In the genomic region with DNA sequence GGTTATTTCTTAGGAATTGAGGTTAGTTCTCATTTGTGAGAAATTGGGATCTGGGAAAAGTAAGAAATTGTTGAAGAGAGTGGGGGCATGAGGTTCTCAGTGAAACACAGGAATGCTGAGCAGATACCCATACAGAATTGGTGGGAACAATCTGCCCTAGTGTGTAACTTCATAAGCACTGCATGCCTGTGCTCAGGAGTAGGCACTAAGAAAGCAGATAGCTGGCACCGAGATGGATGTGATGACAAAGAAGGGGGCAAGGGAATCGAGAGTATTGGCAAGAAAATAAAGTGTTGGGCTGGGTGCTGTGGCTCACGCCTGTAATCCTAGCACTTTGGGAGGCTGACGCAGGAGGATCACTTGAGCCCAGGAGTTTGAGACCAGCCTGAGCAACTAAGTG, we compare ENCODE assay signal across 20 cellular contexts.
"Had no signal": no experiment of that assay in that cellular context is flagged by ENCODE, and none has a peak within 500 bp of the region (broad histone marks: within the 10 kb centered on the region; RNA-seq: fewer than 3 reads in every experiment).

No MANE protein-coding gene starts in this region.

- H3K9me3 ChIP-seq: gastrocnemius medialis, heart left ventricle, psoas muscle, sigmoid colon, upper lobe of left lung had no signal

- H3K36me3 Mint-ChIP-seq: natural killer cell had no signal

- H3K27me3 ChIP-seq: gastrocnemius medialis, heart left ventricle, hepatocyte, sigmoid colon, upper lobe of left lung had no signal

- H3K27ac Mint-ChIP-seq: memory B cell; stimulated activated memory B cell treated with anti-CD40 and anti-IgM and Interleukin-4, amounts not matched to agents 10 μg/mL and 1 μg/mL and 100 μg/mL, for 72 hours; stimulated activated naive CD8-positive, alpha-beta T cell treated with anti-CD3 and anti-CD28 coated beads, Interleukin-15, Interleukin-2, amounts not matched to agents 100 ng/mL and 50 ng/mL, for 24 hours had no signal

- H3K9me3 Mint-ChIP-seq: effector memory CD8-positive, alpha-beta T cell; memory B cell; natural killer cell; stimulated activated memory B cell treated with anti-CD40 and anti-IgM and Interleukin-4, amounts not matched to agents 10 μg/mL and 1 μg/mL and 100 μg/mL, for 72 hours; stimulated activated naive CD8-positive, alpha-beta T cell treated with anti-CD3 and anti-CD28 coated beads, Interleukin-15, Interleukin-2, amounts not matched to agents 100 ng/mL and 50 ng/mL, for 24 hours had no signal

- H3K36me3 ChIP-seq: sigmoid colon had no signal

- DNase-seq: cerebellar nuclear complex; cortex of kidney; effector memory CD8-positive, alpha-beta T cell; gastrocnemius medialis; heart left ventricle; kidney; natural killer cell; nucleus accumbens; posterior cingulate gyrus; psoas muscle; right cardiac atrium; sigmoid colon; stimulated activated CD4-positive, alpha-beta T cell treated with anti-CD3 and anti-CD28 coated beads, Interleukin-4, amount 100 ng/mL, for 4 hours; upper lobe of left lung had no signal

- H3K27me3 Mint-ChIP-seq: effector memory CD8-positive, alpha-beta T cell; memory B cell; stimulated activated memory B cell treated with anti-CD40 and anti-IgM and Interleukin-4, amounts not matched to agents 10 μg/mL and 1 μg/mL and 100 μg/mL, for 72 hours; stimulated activated naive CD8-positive, alpha-beta T cell treated with anti-CD3 and anti-CD28 coated beads, Interleukin-15, Interleukin-2, amounts not matched to agents 100 ng/mL and 50 ng/mL, for 24 hours had no signal

- H3K4me3 ChIP-seq: gastrocnemius medialis, heart left ventricle, hepatocyte, lung, psoas muscle, sigmoid colon, upper lobe of left lung had no signal

- ATAC-seq: effector memory CD8-positive, alpha-beta T cell; gastrocnemius medialis; heart left ventricle; left lobe of liver; natural killer cell; psoas muscle; right cardiac atrium; stimulated activated memory B cell treated with anti-CD40 and anti-IgM and Interleukin-4, amounts not matched to agents 10 μg/mL and 1 μg/mL and 100 μg/mL, for 72 hours had no signal

- H3K27ac ChIP-seq: gastrocnemius medialis, heart left ventricle, hepatocyte, psoas muscle, sigmoid colon, upper lobe of left lung had no signal

- H3K4me3 Mint-ChIP-seq: effector memory CD8-positive, alpha-beta T cell; memory B cell; natural killer cell; stimulated activated memory B cell treated with anti-CD40 and anti-IgM and Interleukin-4, amounts not matched to agents 10 μg/mL and 1 μg/mL and 100 μg/mL, for 72 hours; stimulated activated naive CD8-positive, alpha-beta T cell treated with anti-CD3 and anti-CD28 coated beads, Interleukin-15, Interleukin-2, amounts not matched to agents 100 ng/mL and 50 ng/mL, for 24 hours had no signal
